ENCODE assay signal across 18 cellular contexts in the genomic region with DNA sequence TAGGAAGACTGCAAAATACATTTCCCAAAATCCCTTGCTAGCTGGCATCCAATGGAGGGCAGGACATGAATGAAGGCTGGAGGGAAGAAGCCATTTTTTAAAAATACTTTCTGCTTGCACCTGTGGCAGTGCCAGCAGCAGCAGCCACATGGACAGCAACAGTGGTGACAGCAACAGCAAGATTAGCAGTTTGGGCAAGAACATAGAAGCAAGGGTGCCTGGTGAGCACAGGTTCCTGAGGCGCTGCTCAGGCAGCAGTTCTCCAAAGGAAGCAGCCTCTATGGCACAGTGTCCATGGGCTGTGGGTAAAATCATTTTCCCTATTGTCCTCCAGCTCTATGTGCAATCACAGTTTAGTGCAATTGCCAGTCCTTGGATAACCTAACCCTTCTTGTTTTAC. TPM values are rescaled to one million over a fixed set of nuclear protein-coding genes. Genes with fewer than 3 reads are reported as not detected.
"Had no signal": no experiment of that assay in that cellular context is flagged by ENCODE, and none has a peak within 500 bp of the region (broad histone marks: within the 10 kb centered on the region; RNA-seq: fewer than 3 reads in every experiment).

No MANE protein-coding gene starts in this region.

- H3K36me3 ChIP-seq: MG63, SJCRH30 had no signal

- H3K27me3 ChIP-seq: MG63, SJCRH30 had no signal

- H3K9me3 ChIP-seq: MG63, SJCRH30 had no signal

- H3K4me3 ChIP-seq: MG63, SJCRH30 had no signal

- ATAC-seq: SK-N-SH treated with all-trans-retinoic acid at 6 μM for 48 hours had no signal

- DNase-seq: KBM-7, MG63, NCI-H1092, NCI-H1105 treated with DMSO at 0.1 percent for 48 hours, NCI-H1417 treated with DMSO at 0.1 percent for 48 hours, NCI-H146, NCI-H187 treated with DMSO at 0.1 percent for 48 hours, NCI-H2029 treated with DMSO at 0.1 percent for 48 hours, NCI-H345, NCI-H510A, NCI-H774, RPMI8226, SHP77 treated with DMSO at 0.1 percent for 48 hours, SJCRH30 had no signal

- H3K27ac ChIP-seq: SJCRH30 had no signal

- H3K4me1 ChIP-seq: SJCRH30 had no signal

- FAIRE-seq: RCC 7860 had no signal

RNA-seq across cellular contexts. Expression of gene FAM216B, which starts 1.3 kb away (rescaled TPM):
- total RNA-seq: HT-29, LHCN-M2, SJCRH30 had no signal
